10 cellular contexts compared by ENCODE assay signal in genomic region chr10:3452683-3453388, GRCh38.
DNase-seq lines count a peak whose midpoint lies in the region; ATAC-seq and TF ChIP-seq lines count a peak whose summit lies in the region.
"Had no signal": no experiment of that assay in that cellular context is flagged by ENCODE, and none has a peak within 500 bp of the region (broad histone marks: within the 10 kb centered on the region; RNA-seq: fewer than 3 reads in every experiment).

No MANE protein-coding gene starts in this region.

- H3K36me3 ChIP-seq in HUES64 (ENCODE audit: insufficient read depth, low read length), result no peaks in the 10 kb centered on the region
- no peaks in the 10 kb centered on the region for H3K36me3 ChIP-seq in tibial artery

- H3K9me3 ChIP-seq in HUES64 (ENCODE audit: insufficient read depth, low read depth, low read length), result no peaks in the 10 kb centered on the region
- H3K9me3 ChIP-seq in tibial artery, result no peaks in the 10 kb centered on the region

- no peaks in the 10 kb centered on the region for H3K27me3 ChIP-seq in HUES64 (ENCODE audit: insufficient read depth, low read length)
- H3K27me3 ChIP-seq in tibial artery, result no peaks in the 10 kb centered on the region

- no peak overlapping the region for H3K4me3 ChIP-seq in HUES64 (ENCODE audit: low read length)
- no peak overlapping the region for H3K4me3 ChIP-seq in choroid plexus epithelial cell (ENCODE audit: low read depth, low read length)
- H3K4me3 ChIP-seq in tibial artery, result peak overlapping the region in 1 of 2 donors; percentile 22

- H3K4me1 ChIP-seq in HUES64 (ENCODE audit: insufficient read depth, low read length) (peaks cover 25% of the 10 kb centered on the region), tibial artery (peaks cover 0 to 26% (median 17%) of the 10 kb centered on the region in 4 donors)

- H3K27ac ChIP-seq in HUES64 (ENCODE audit: low read depth, low read length) (peak overlapping the region; percentile 72), tibial artery (peak overlapping the region; percentile 64 to 68)

- TF ChIP-seq CTCF in choroid plexus epithelial cell (conservative IDR thresholded peaks at IDR 0.05; ENCODE audit: low read depth, low read length) (no peak), tibial artery (IDR thresholded peaks at IDR 0.05) (no peak)

- intact Hi-C loops in tibial artery (cut with DNase I; ENCODE audit: low total_unique reads), result no loop called here

- peak overlapping the region; percentile 46; the same call in 1 of the 2 replicates for H3K9ac ChIP-seq in HUES64 (ENCODE audit: low read depth, low read length)

- ATAC-seq in GM18861 (IDR thresholded peaks at IDR 0.05; ENCODE audit: unreplicated experiment), result no peak

- peak; percentile 93 for DNase-seq in choroid plexus epithelial cell (ENCODE audit: low read depth)
- peak; percentile 87 for DNase-seq in kidney glomerular epithelial cell (lab: John Stamatoyannopoulos, UW)
- DNase-seq in tibial artery, result no peak
- DNase-seq in activated effector memory CD4-positive, alpha-beta T cell treated with Interleukin-2 at 50 U/mL for 16 hours, result no peak
- no peak for DNase-seq in activated CD8-positive, alpha-beta memory T cell treated with anti-CD3 and anti-CD28 coated beads, Interleukin-2, amount 50 U/mL, for 4 hours
- DNase-seq in NCI-H510A (lab: John Stamatoyannopoulos, UW), result no peak
- DNase-seq: activated CD4-positive, alpha-beta T cell treated with anti-CD3 and anti-CD28 coated beads, Interleukin-2, amount 50 U/mL, for 4 hours; stimulated activated CD4-positive, alpha-beta T cell treated with anti-CD3 and anti-CD28 coated beads, Interleukin-2, amount 100 ng/mL, for 48 hours had no signal

- 59% methylated on average over 6 of the region's 7 CpGs for WGBS in HUES64

Comparison
In these comparisons a context has a peak if more than half of its experiments do, and no peak if none do; other contexts are left out.
1. DNase-seq: peak in choroid plexus epithelial cell (single experiment) and kidney glomerular epithelial cell (single experiment); none in tibial artery (0 of 2), activated effector memory CD4-positive, alpha-beta T cell treated with Interleukin-2 at 50 U/mL for 16 hours (single experiment), activated CD8-positive, alpha-beta memory T cell treated with anti-CD3 and anti-CD28 coated beads, Interleukin-2, amount 50 U/mL, for 4 hours (single experiment) and NCI-H510A (single experiment).